ENCODE assay signal across 8 cellular contexts in genomic region chr20:31674895-31675827, GRCh38. TPM values are rescaled to one million over a fixed set of nuclear protein-coding genes. Genes with fewer than 3 reads are reported as not detected.
DNase-seq lines count a peak whose midpoint lies in the region; ATAC-seq and TF ChIP-seq lines count a peak whose summit lies in the region.

No MANE protein-coding gene starts in this region.

- DNase-seq in CD14-positive monocyte (ENCODE audit: low spot score) (peak; percentile 92), MM.1S (peak; percentile 60), dermis blood vessel endothelial cell (peak; percentile 92), mucosa of descending colon (peak; percentile 50 to 72 (median 58)), NCI-H510A treated with DMSO at 0.1 percent for 48 hours (lab: John Stamatoyannopoulos, UW) (no peak)
- peak; percentile 43 for DNase-seq in activated CD4-positive, alpha-beta T cell treated with anti-CD3 and anti-CD28 coated beads, Interleukin-2, amount 50 U/mL, for 1 hour
- peak; percentile 75 for DNase-seq in stimulated activated CD8-positive, alpha-beta memory T cell treated with anti-CD3 and anti-CD28 coated beads, Interleukin-4, amount 100 ng/mL, for 48 hours

- peaks cover 41% of the 10 kb centered on the region for H3F3A ChIP-seq in MM.1S (ENCODE audit: insufficient read depth, low read length)

- H3K36me3 ChIP-seq in MM.1S (replicated peaks; ENCODE audit: insufficient read depth, low read length) (0 out of 2 replicates have a peak, but pooled peaks cover 14% of the 10 kb centered on the region), mucosa of descending colon (ENCODE audit: low read depth) (no peaks in the 10 kb centered on the region)

- H3K4me3 Mint-ChIP-seq in CD14-positive monocyte = peak overlapping the region; percentile 63 to 88

- no peaks in the 10 kb centered on the region for H3K9me2 ChIP-seq in MM.1S (replicated peaks; ENCODE audit: insufficient read depth, low read length)

- H2AFZ ChIP-seq in MM.1S (ENCODE audit: low read length) = no peak overlapping the region

- no peaks in the 10 kb centered on the region for H3K27me3 ChIP-seq in MM.1S (replicated peaks; ENCODE audit: insufficient read depth, low read length)

- peak overlapping the region; percentile 68 for H3K4me2 ChIP-seq in MM.1S (ENCODE audit: low read depth, low read length)

- H3K27ac ChIP-seq in MM.1S (ENCODE audit: low read length) = peak overlapping the region; percentile 70

- intact Hi-C loops in CD14-positive monocyte (cut with micrococcal nuclease) = loop anchor here (5.0 kb wide), 1 partner anchor 47 kb away; the partner anchor contains the start of gene BCL2L1 (in 2 of the 2)
- intact Hi-C loops in mucosa of descending colon (cut with DNase I, micrococcal nuclease) = no loop called here

- peaks cover 34 to 39% of the 10 kb centered on the region in 2 donors for H3K36me3 Mint-ChIP-seq in CD14-positive monocyte

- H3K27me3 Mint-ChIP-seq in CD14-positive monocyte (ENCODE audit: low read depth in 3 of 3) = peaks cover 0 to 11% (median 8%) of the 10 kb centered on the region in 3 donors

- H3K4me3 ChIP-seq in MM.1S (ENCODE audit: low read length) (peak overlapping the region; percentile 13), mucosa of descending colon (no peak overlapping the region)

- peak overlapping the region; percentile 33 for H3K9ac ChIP-seq in MM.1S (ENCODE audit: low read length)

- no peak for TF ChIP-seq CTCF in CD14-positive monocyte (IDR thresholded peaks at IDR 0.05)
- no peak for TF ChIP-seq CTCF in MM.1S (IDR thresholded peaks at IDR 0.05; ENCODE audit: low read length)
- no peak for TF ChIP-seq CTCF in mucosa of descending colon (IDR thresholded peaks at IDR 0.05)

- H3K4me1 Mint-ChIP-seq in CD14-positive monocyte = peaks cover 40% of the 10 kb centered on the region

- H3K79me2 ChIP-seq in MM.1S (ENCODE audit: low read length) = peaks cover 98% of the 10 kb centered on the region

- peak overlapping the region; percentile 78 to 96 (median 92) for H3K27ac Mint-ChIP-seq in CD14-positive monocyte

- H3K4me1 ChIP-seq in MM.1S (ENCODE audit: low read length) (peaks cover 67% of the 10 kb centered on the region), mucosa of descending colon (ENCODE audit: low read depth) (peaks cover 29% of the 10 kb centered on the region)

- H3K9me3 ChIP-seq in MM.1S (replicated peaks; ENCODE audit: insufficient read depth, low read length) (no peaks in the 10 kb centered on the region), mucosa of descending colon (no peaks in the 10 kb centered on the region)

- ATAC-seq in GM21423 (IDR thresholded peaks at IDR 0.05; ENCODE audit: unreplicated experiment) = peak; percentile 63
- ATAC-seq in mucosa of descending colon = peak; percentile 73

- H4K20me1 ChIP-seq in MM.1S (ENCODE audit: insufficient read depth, low read length) = no peaks in the 10 kb centered on the region

- no peaks in the 10 kb centered on the region for H3K9me3 Mint-ChIP-seq in CD14-positive monocyte

RNA-seq across cellular contexts. Expression of gene COX4I2, which starts 37.4 kb away (rescaled TPM):
- not detected for polyA plus RNA-seq in CD14-positive monocyte
- total RNA-seq in dermis blood vessel endothelial cell = not detected in 2 replicates
- under 1 TPM; 0.63 to 0.90 (median 0.76) TPM for total RNA-seq in mucosa of descending colon

RNA-seq across cellular contexts. Expression of gene BCL2L1, which starts 47.5 kb away (rescaled TPM):
- polyA plus RNA-seq in CD14-positive monocyte = 10 to 100 TPM; 12.4 to 14.3 TPM
- total RNA-seq in dermis blood vessel endothelial cell = 46.1 and 62.9 TPM in 2 replicates
- 10 to 100 TPM; 76.2 to 90.3 (median 78.1) TPM for total RNA-seq in mucosa of descending colon

Comparison
In these comparisons a context has a peak if more than half of its experiments do, and no peak if none do; other contexts are left out.
1. intact Hi-C loops: an anchor here in CD14-positive monocyte (5.0 kb wide); none called in mucosa of descending colon.